Comparison of ENCODE assay signal across 14 cellular contexts in genomic region chr17:76597156-76598003, GRCh38. TPM values are rescaled to one million over a fixed set of nuclear protein-coding genes. Genes with fewer than 3 reads are reported as not detected.
DNase-seq lines count a peak whose midpoint lies in the region; ATAC-seq and TF ChIP-seq lines count a peak whose summit lies in the region.
"Had no signal": no experiment of that assay in that cellular context is flagged by ENCODE, and none has a peak within 500 bp of the region (broad histone marks: within the 10 kb centered on the region; RNA-seq: fewer than 3 reads in every experiment).

No MANE protein-coding gene starts in this region.

- H3K27me3 ChIP-seq in RWPE2 (ENCODE audit: insufficient read depth, poor library complexity, severe bottlenecking): no peaks in the 10 kb centered on the region
- H3K27me3 ChIP-seq: heart right ventricle had no signal

- H3K4me3 ChIP-seq in RWPE2 (ENCODE audit: severe bottlenecking): no peak overlapping the region
- H3K4me3 ChIP-seq in mucosa of descending colon: no peak overlapping the region
- H3K4me3 ChIP-seq: dorsolateral prefrontal cortex, heart right ventricle had no signal

- peak; percentile 88 for DNase-seq in DMS153 treated with DMSO at 0.1 percent for 48 hours (lab: John Stamatoyannopoulos, UW; ENCODE audit: unreplicated experiment)
- DNase-seq in NCI-H1105 (lab: John Stamatoyannopoulos, UW): peak; percentile 92
- peak; percentile 88 for DNase-seq in RWPE2 (ENCODE audit: low spot score)
- DNase-seq in mucosa of descending colon: no peak
- DNase-seq in NCI-H128 (lab: John Stamatoyannopoulos, UW; ENCODE audit: unreplicated experiment): no peak
- DNase-seq in activated gamma-delta T cell treated with Interleukin-2 at 50 U/mL for 16 hours: no peak
- DNase-seq: activated CD4-positive, alpha-beta T cell treated with anti-CD3 and anti-CD28 coated beads for 4 hours; activated naive CD8-positive, alpha-beta T cell treated with anti-CD3 and anti-CD28 coated beads, Interleukin-2, amount 50 U/mL, for 24 hours; CD8-positive, alpha-beta T cell; heart right ventricle had no signal

- H3K4me1 ChIP-seq in RWPE2 (ENCODE audit: insufficient read depth, poor library complexity, severe bottlenecking) (peaks cover 49% of the 10 kb centered on the region), mucosa of descending colon (ENCODE audit: low read depth) (no peaks in the 10 kb centered on the region)

- intact Hi-C loops in mucosa of descending colon (cut with DNase I, micrococcal nuclease): no loop called here

- H3K36me3 ChIP-seq in RWPE2 (ENCODE audit: low read depth) (0 out of 2 replicates have a peak, but pooled peaks cover under 1% of the 10 kb centered on the region), mucosa of descending colon (ENCODE audit: low read depth) (no peaks in the 10 kb centered on the region)
- H3K36me3 ChIP-seq: heart right ventricle had no signal

- ATAC-seq in RWPE2 (ENCODE audit: low read depth) (peak; percentile 71), mucosa of descending colon (peak; percentile 81), GM21381 (IDR thresholded peaks at IDR 0.05; ENCODE audit: unreplicated experiment) (no peak), GM19467 (IDR thresholded peaks at IDR 0.05; ENCODE audit: unreplicated experiment) (no peak)
- ATAC-seq: activated naive CD8-positive, alpha-beta T cell treated with anti-CD3 and anti-CD28 coated beads, Interleukin-2, amount 50 U/mL, for 24 hours; CD8-positive, alpha-beta T cell had no signal

- no peak for TF ChIP-seq CTCF in RWPE2 (IDR thresholded peaks at IDR 0.05; ENCODE audit: poor library complexity, severe bottlenecking)
- no peak for TF ChIP-seq CTCF in mucosa of descending colon (IDR thresholded peaks at IDR 0.05)

- peak overlapping the region; percentile 40 for H3K27ac ChIP-seq in RWPE2 (ENCODE audit: poor library complexity, severe bottlenecking)
- H3K27ac ChIP-seq: KMS-11 had no signal

- H3K9me3 ChIP-seq in RWPE2 (ENCODE audit: severe bottlenecking) (no peaks in the 10 kb centered on the region), mucosa of descending colon (no peaks in the 10 kb centered on the region)
- H3K9me3 ChIP-seq: heart right ventricle had no signal

RNA-seq across cellular contexts. Expression of gene ST6GALNAC2, which starts 11.7 kb away (rescaled TPM):
- 10 to 100 TPM in 1 of 3 donors, 1 to 10 TPM in 2; 3.7 to 11.1 (median 4.3) TPM for total RNA-seq in mucosa of descending colon

RNA-seq across cellular contexts. Expression of gene ST6GALNAC1, which starts 46.2 kb away (rescaled TPM):
- 100 to 1,000 TPM in 2 of 3 donors, 10 to 100 TPM in 1; 90.2 to 363 (median 336) TPM for total RNA-seq in mucosa of descending colon
- total RNA-seq: CD8-positive, alpha-beta T cell had no signal

RNA-seq across cellular contexts. Expression of gene PRCD, which starts 57.5 kb away (rescaled TPM):
- 1 to 10 TPM; 1.0 to 4.8 (median 1.6) TPM for total RNA-seq in mucosa of descending colon
- total RNA-seq: CD8-positive, alpha-beta T cell had no signal

RNA-seq across cellular contexts. Expression of gene CYGB, which starts 59.9 kb away (rescaled TPM):
- total RNA-seq in mucosa of descending colon: 10 to 100 TPM; 10.6 to 24.0 (median 15.1) TPM

Comparison
In these comparisons a context has a peak if more than half of its experiments do, and no peak if none do; other contexts are left out.
1. DNase-seq: peak in DMS153 treated with DMSO at 0.1 percent for 48 hours (single experiment), NCI-H1105 (single experiment) and RWPE2 (single experiment); none in mucosa of descending colon (0 of 3), NCI-H128 (single experiment) and activated gamma-delta T cell treated with Interleukin-2 at 50 U/mL for 16 hours (single experiment).
2. ATAC-seq: peak in RWPE2 (single experiment) and mucosa of descending colon (single experiment); none in GM21381 (single experiment) and GM19467 (single experiment).